Comparison of ENCODE assay signal across 21 cellular contexts in the genomic region with DNA sequence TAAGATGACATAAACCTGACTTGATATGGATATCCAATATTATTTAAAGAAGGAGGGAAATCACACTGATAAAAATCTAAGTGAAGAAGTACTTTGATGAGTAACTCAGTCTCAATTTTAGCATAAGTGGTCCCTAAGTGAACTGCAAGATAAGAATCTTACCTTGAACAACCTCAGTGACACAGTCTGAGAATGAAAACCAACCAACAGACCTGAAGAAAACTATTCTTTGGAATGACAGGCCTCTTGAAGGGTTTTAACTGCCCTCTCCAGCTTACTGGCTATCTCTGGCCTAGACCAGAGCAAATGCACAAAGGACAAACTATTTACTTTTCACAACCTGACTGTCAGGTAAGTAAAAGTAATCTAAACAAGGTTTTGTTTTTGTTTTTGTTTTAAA. TPM values are rescaled to one million over a fixed set of nuclear protein-coding genes. Genes with fewer than 3 reads are reported as not detected.
DNase-seq lines count a peak whose midpoint lies in the region; ATAC-seq and TF ChIP-seq lines count a peak whose summit lies in the region.
"Had no signal": no experiment of that assay in that cellular context is flagged by ENCODE, and none has a peak within 500 bp of the region (broad histone marks: within the 10 kb centered on the region; RNA-seq: fewer than 3 reads in every experiment).

No MANE protein-coding gene starts in this region.

- no peak for DNase-seq in activated T-cell treated with anti-CD3 and anti-CD28 coated beads, Interleukin-2, amount 50 U/mL, for 4 hours
- DNase-seq in activated T-cell treated with anti-CD3 and anti-CD28 coated beads for 4 hours: no peak
- DNase-seq in SJSA1 (ENCODE audit: low read depth in 1 of 2, low spot score in 2 of 2): peak; percentile 61 to 65
- DNase-seq in activated T-helper 2 cell treated with anti-CD3 and anti-CD28 coated beads, Interferon-gamma antibody, Interleukin-2, Interleukin-4, amounts not matched to agents 10 μg/mL and 5 μg/mL and 100 μg/mL, durations not matched to agents 14 hours and 24 hours and 36 hours (ENCODE audit: low spot score): no peak
- DNase-seq in NCI-H1092 treated with DMSO at 0.1 percent for 48 hours (lab: John Stamatoyannopoulos, UW): no peak
- DNase-seq in CD8-positive, alpha-beta T cell: no peak
- DNase-seq: CD8-positive, alpha-beta memory T cell; DMS79; NCI-H1105 treated with DMSO at 0.1 percent for 48 hours; NCI-H1694; NCI-H2081 treated with DMSO at 0.1 percent for 48 hours; NCI-H226; NCI-H524; NCI-H82; PC-9; SIG-M5 had no signal

- peaks cover 10% of the 10 kb centered on the region for H3K36me3 Mint-ChIP-seq in activated T-cell treated with anti-CD3 and anti-CD28 coated beads, Interleukin-2, amount 50 U/mL, for 4 hours (ENCODE audit: insufficient read depth)
- H3K36me3 Mint-ChIP-seq in activated T-helper 2 cell treated with anti-CD3 and anti-CD28 coated beads, Interferon-gamma antibody, Interleukin-2, Interleukin-4, amounts not matched to agents 10 μg/mL and 5 μg/mL and 100 μg/mL, durations not matched to agents 14 hours and 24 hours and 36 hours (ENCODE audit: low read depth): peaks cover 53% of the 10 kb centered on the region
- H3K36me3 Mint-ChIP-seq in CD8-positive, alpha-beta T cell: no peaks in the 10 kb centered on the region
- H3K36me3 Mint-ChIP-seq: CD8-positive, alpha-beta memory T cell had no signal

- H3K27me3 ChIP-seq in SJSA1 (replicated peaks) (peaks cover 97% of the 10 kb centered on the region), subcutaneous abdominal adipose tissue (ENCODE audit: control insufficient read depth in 5 of 5, insufficient read depth in 4 of 5, low read length in 5 of 5) (no peaks in the 10 kb centered on the region)
- no peaks in the 10 kb centered on the region for H3K27me3 ChIP-seq in CD8-positive, alpha-beta T cell (ENCODE audit: insufficient read depth, low read length)
- H3K27me3 ChIP-seq: BLaER1 treated with 17β-estradiol and CSF1 and Interleukin-3, amounts not matched to agents 10 nM and 100 nM had no signal

- H3K4me3 Mint-ChIP-seq in activated T-cell treated with anti-CD3 and anti-CD28 coated beads, Interleukin-2, amount 50 U/mL, for 4 hours: no peak overlapping the region
- no peak overlapping the region for H3K4me3 Mint-ChIP-seq in activated T-helper 2 cell treated with anti-CD3 and anti-CD28 coated beads, Interferon-gamma antibody, Interleukin-2, Interleukin-4, amounts not matched to agents 10 μg/mL and 5 μg/mL and 100 μg/mL, durations not matched to agents 14 hours and 24 hours and 36 hours (ENCODE audit: low read depth)
- no peak overlapping the region for H3K4me3 Mint-ChIP-seq in CD8-positive, alpha-beta T cell
- H3K4me3 Mint-ChIP-seq: CD8-positive, alpha-beta memory T cell had no signal

- POLR2A ChIA-PET in CD8-positive, alpha-beta T cell (lab: Charles Lee): no interaction called here

- no peaks in the 10 kb centered on the region for H3K9me3 Mint-ChIP-seq in activated T-cell treated with anti-CD3 and anti-CD28 coated beads, Interleukin-2, amount 50 U/mL, for 4 hours
- H3K9me3 Mint-ChIP-seq in activated T-helper 2 cell treated with anti-CD3 and anti-CD28 coated beads, Interferon-gamma antibody, Interleukin-2, Interleukin-4, amounts not matched to agents 10 μg/mL and 5 μg/mL and 100 μg/mL, durations not matched to agents 14 hours and 24 hours and 36 hours: no peaks in the 10 kb centered on the region
- H3K9me3 Mint-ChIP-seq in CD8-positive, alpha-beta T cell: no peaks in the 10 kb centered on the region
- H3K9me3 Mint-ChIP-seq: CD8-positive, alpha-beta memory T cell had no signal

- peak; percentile 62 to 80 for ATAC-seq in activated T-cell treated with anti-CD3 and anti-CD28 coated beads, Interleukin-2, amount 50 U/mL, for 4 hours
- no peak for ATAC-seq in CD8-positive, alpha-beta T cell
- ATAC-seq: K562 had no signal

- H3K27ac Mint-ChIP-seq in activated T-helper 2 cell treated with anti-CD3 and anti-CD28 coated beads, Interferon-gamma antibody, Interleukin-2, Interleukin-4, amounts not matched to agents 10 μg/mL and 5 μg/mL and 100 μg/mL, durations not matched to agents 14 hours and 24 hours and 36 hours: peak overlapping the region; percentile 63
- no peak overlapping the region for H3K27ac Mint-ChIP-seq in CD8-positive, alpha-beta T cell
- H3K27ac Mint-ChIP-seq: CD8-positive, alpha-beta memory T cell had no signal

- H3K27me3 Mint-ChIP-seq in activated T-cell treated with anti-CD3 and anti-CD28 coated beads, Interleukin-2, amount 50 U/mL, for 4 hours (ENCODE audit: low read depth): no peaks in the 10 kb centered on the region
- H3K27me3 Mint-ChIP-seq in activated T-helper 2 cell treated with anti-CD3 and anti-CD28 coated beads, Interferon-gamma antibody, Interleukin-2, Interleukin-4, amounts not matched to agents 10 μg/mL and 5 μg/mL and 100 μg/mL, durations not matched to agents 14 hours and 24 hours and 36 hours (ENCODE audit: low read depth): no peaks in the 10 kb centered on the region
- no peaks in the 10 kb centered on the region for H3K27me3 Mint-ChIP-seq in CD8-positive, alpha-beta T cell (ENCODE audit: low read depth)

- no peak for TF ChIP-seq CTCF in CD8-positive, alpha-beta T cell (IDR thresholded peaks at IDR 0.05)

- intact Hi-C loops in activated T-helper 2 cell treated with anti-CD3 and anti-CD28 coated beads, Interferon-gamma antibody, Interleukin-2, Interleukin-4, amounts not matched to agents 10 μg/mL and 5 μg/mL and 100 μg/mL, durations not matched to agents 14 hours and 24 hours and 36 hours (cut with micrococcal nuclease): loop anchor here (1.0 to 2.0 kb wide), 4 partner anchors 27 to 70 kb away; a partner anchor contains a TSS
- intact Hi-C loops in CD8-positive, alpha-beta T cell (cut with DNase I, micrococcal nuclease): no loop called here

- H3K9me3 ChIP-seq in SJSA1 (replicated peaks): no peaks in the 10 kb centered on the region; the same call in 1 of the 2 replicates
- H3K9me3 ChIP-seq in subcutaneous abdominal adipose tissue (ENCODE audit: control insufficient read depth in 5 of 5, low read length in 5 of 5): no peaks in the 10 kb centered on the region
- no peaks in the 10 kb centered on the region for H3K9me3 ChIP-seq in CD8-positive, alpha-beta T cell (ENCODE audit: low read length)

- CTCF ChIA-PET in CD8-positive, alpha-beta T cell (lab: Charles Lee): no interaction called here

- H3K9ac ChIP-seq in subcutaneous abdominal adipose tissue (ENCODE audit: low read length in 5 of 5): peak overlapping the region in 1 of 5 donors; percentile 16
- H3K9ac ChIP-seq: BLaER1 treated with 17β-estradiol and CSF1 and Interleukin-3, amounts not matched to agents 10 nM and 100 nM had no signal

- H3K36me3 ChIP-seq in SJSA1 (no peaks in the 10 kb centered on the region), subcutaneous abdominal adipose tissue (ENCODE audit: control insufficient read depth in 5 of 5, insufficient read depth in 5 of 5, low read length in 5 of 5) (peaks cover 4 to 35% (median 20%) of the 10 kb centered on the region in 5 donors)
- H3K36me3 ChIP-seq in CD8-positive, alpha-beta T cell (ENCODE audit: insufficient read depth, low read length): no peaks in the 10 kb centered on the region

- H3K27ac ChIP-seq in SJSA1: no peak overlapping the region
- H3K27ac ChIP-seq in subcutaneous abdominal adipose tissue (ENCODE audit: low read depth, low read length): peak overlapping the region; percentile 85
- no peak overlapping the region for H3K27ac ChIP-seq in CD8-positive, alpha-beta T cell (ENCODE audit: low read depth, low read length)
- H3K27ac ChIP-seq: BLaER1 treated with 17β-estradiol and CSF1 and Interleukin-3, amounts not matched to agents 10 nM and 100 nM; PC-9; RWPE1 had no signal

- peaks cover 15% of the 10 kb centered on the region for H3K4me1 Mint-ChIP-seq in activated T-cell treated with anti-CD3 and anti-CD28 coated beads, Interleukin-2, amount 50 U/mL, for 4 hours (ENCODE audit: low read depth)
- H3K4me1 Mint-ChIP-seq in activated T-helper 2 cell treated with anti-CD3 and anti-CD28 coated beads, Interferon-gamma antibody, Interleukin-2, Interleukin-4, amounts not matched to agents 10 μg/mL and 5 μg/mL and 100 μg/mL, durations not matched to agents 14 hours and 24 hours and 36 hours (ENCODE audit: low read depth): peaks cover 54% of the 10 kb centered on the region
- peaks cover 10% of the 10 kb centered on the region for H3K4me1 Mint-ChIP-seq in CD8-positive, alpha-beta T cell (ENCODE audit: low read depth)

- H3K4me1 ChIP-seq in SJSA1 (replicated peaks): no peaks in the 10 kb centered on the region
- H3K4me1 ChIP-seq in subcutaneous abdominal adipose tissue (ENCODE audit: control insufficient read depth in 5 of 5, insufficient read depth in 5 of 5, low read length in 5 of 5): peaks cover 8 to 30% (median 29%) of the 10 kb centered on the region in 5 donors
- no peaks in the 10 kb centered on the region for H3K4me1 ChIP-seq in CD8-positive, alpha-beta T cell (ENCODE audit: insufficient read depth, low read length)

- H3K4me3 ChIP-seq in SJSA1: no peak overlapping the region
- H3K4me3 ChIP-seq in subcutaneous abdominal adipose tissue (ENCODE audit: low read depth in 1 of 5, low read length in 5 of 5): no peak overlapping the region
- no peak overlapping the region for H3K4me3 ChIP-seq in CD8-positive, alpha-beta T cell (ENCODE audit: low read depth, low read length)
- H3K4me3 ChIP-seq: BLaER1 treated with 17β-estradiol and CSF1 and Interleukin-3, amounts not matched to agents 10 nM and 100 nM; K562; PC-9 had no signal

RNA-seq across cellular contexts. Expression of a gene that starts 44.7 kb away (rescaled TPM):
- total RNA-seq in activated T-cell treated with anti-CD3 and anti-CD28 coated beads, Interleukin-2, amount 50 U/mL, for 4 hours: 100 to 1,000 TPM in 1 of 3 donors, 10 to 100 TPM in 2; 55.3 to 101 (median 56.2) TPM
- 72.6 and 74.4 TPM in 2 replicates for total RNA-seq in SJSA1 (2014; rRNA removed; shearing (Covaris generic))
- 48.1 and 49.7 TPM in 2 replicates for total RNA-seq in activated T-helper 2 cell treated with anti-CD3 and anti-CD28 coated beads, Interferon-gamma antibody, Interleukin-2, Interleukin-4, amounts not matched to agents 10 μg/mL and 5 μg/mL and 100 μg/mL, durations not matched to agents 14 hours and 24 hours and 36 hours
- total RNA-seq in CD8-positive, alpha-beta T cell: under 1 TPM; 0.30 to 0.78 TPM
- total RNA-seq: G401 had no signal

Comparison
In these comparisons a context has a peak if more than half of its experiments do, and no peak if none do; other contexts are left out.
1. DNase-seq: peak in SJSA1 (2 of 2); none in activated T-cell treated with anti-CD3 and anti-CD28 coated beads, Interleukin-2, amount 50 U/mL, for 4 hours (single experiment), activated T-cell treated with anti-CD3 and anti-CD28 coated beads for 4 hours (single experiment), activated T-helper 2 cell treated with anti-CD3 and anti-CD28 coated beads, Interferon-gamma antibody, Interleukin-2, Interleukin-4, amounts not matched to agents 10 μg/mL and 5 μg/mL and 100 μg/mL, durations not matched to agents 14 hours and 24 hours and 36 hours (single experiment), NCI-H1092 treated with DMSO at 0.1 percent for 48 hours (single experiment) and CD8-positive, alpha-beta T cell (0 of 7).
2. RNA of a gene that starts 44.7 kb away (total RNA-seq): 72.6 to 74.4 TPM in SJSA1, 55.3 to 101 TPM in activated T-cell treated with anti-CD3 and anti-CD28 coated beads, Interleukin-2, amount 50 U/mL, for 4 hours and 48.1 to 49.7 TPM in activated T-helper 2 cell treated with anti-CD3 and anti-CD28 coated beads, Interferon-gamma antibody, Interleukin-2, Interleukin-4, amounts not matched to agents 10 μg/mL and 5 μg/mL and 100 μg/mL, durations not matched to agents 14 hours and 24 hours and 36 hours; 0.30 to 0.78 TPM in CD8-positive, alpha-beta T cell; every median in the first group is over 10 times any median in the second.